Comparison of ENCODE assay signal across 8 cellular contexts in the genomic region with DNA sequence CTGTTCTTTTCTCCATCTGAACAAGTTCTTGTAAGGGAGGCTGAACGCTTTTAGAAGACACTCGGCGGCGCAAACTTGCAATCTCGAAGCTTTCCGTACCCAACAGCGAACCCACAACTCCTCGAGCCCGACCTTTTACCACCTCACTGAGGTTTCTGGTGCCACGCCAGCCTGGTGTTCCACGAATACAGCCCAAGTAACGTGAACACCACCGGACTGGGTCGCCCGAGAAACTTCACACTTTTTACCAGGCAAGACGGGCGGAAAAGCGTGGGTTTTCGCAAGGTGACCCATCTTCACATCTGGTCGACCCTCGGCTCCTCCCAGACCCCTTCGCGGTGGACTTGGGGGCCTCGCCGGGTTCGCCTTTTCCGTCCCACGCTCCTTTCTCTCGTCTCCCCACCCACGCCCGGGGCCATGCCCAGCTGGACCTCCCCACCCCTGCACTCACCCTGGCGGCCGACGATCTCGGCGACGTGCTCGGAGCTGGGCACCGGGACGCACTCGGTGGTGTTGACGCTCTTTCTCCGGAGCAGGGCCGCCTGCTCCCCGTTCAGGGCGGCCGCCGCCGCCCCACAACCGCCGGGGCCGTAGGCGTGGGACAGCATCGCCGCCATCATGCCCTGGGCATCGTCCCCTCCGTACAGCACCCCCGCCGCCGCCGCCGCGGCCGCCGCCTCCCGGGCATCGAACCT. TPM values are rescaled to one million over a fixed set of nuclear protein-coding genes. Genes with fewer than 3 reads are reported as not detected.
A peak's percentile ranks its signal among the peaks of the same experiment; 100 is the strongest.
DNase-seq lines count a peak whose midpoint lies in the region; ATAC-seq and TF ChIP-seq lines count a peak whose summit lies in the region.

No MANE protein-coding gene starts in this region.

- ATAC-seq in GM19463 (IDR thresholded peaks at IDR 0.05; ENCODE audit: unreplicated experiment) = peak; percentile 0

- peaks cover 56% of the 10 kb centered on the region for H3K79me2 ChIP-seq in MM.1S (ENCODE audit: low read length)

- no peaks in the 10 kb centered on the region for H3K9me2 ChIP-seq in MM.1S (replicated peaks; ENCODE audit: insufficient read depth, low read length)

- H2AFZ ChIP-seq in MM.1S (ENCODE audit: low read length) = no peak overlapping the region

- DNase-seq in AG09309 (ENCODE audit: low read depth) (no peak), MM.1S (peak; percentile 35), activated T-helper 1 cell treated with Interleukin-2 at 50 U/mL for 16 hours (ENCODE audit: low read depth) (peak; percentile 31), fibroblast of mammary gland (ENCODE audit: low read depth) (peak; percentile 31), neural crest cell (ENCODE audit: low read depth, low spot score) (peak; percentile 10), suprapubic skin (ENCODE audit: low spot score in 2 of 2) (peak; percentile 81 to 84), NCI-H1694 treated with DMSO at 0.1 percent for 48 hours (lab: John Stamatoyannopoulos, UW) (no peak)

- H3K9me3 ChIP-seq in MM.1S (replicated peaks; ENCODE audit: insufficient read depth, low read length) (no peaks in the 10 kb centered on the region), suprapubic skin (no peaks in the 10 kb centered on the region)

- peaks cover 41% of the 10 kb centered on the region for H3K4me1 Mint-ChIP-seq in neural crest cell

- no peak for TF ChIP-seq EP300 in suprapubic skin (IDR thresholded peaks at IDR 0.05)

- H3K4me2 ChIP-seq in MM.1S (ENCODE audit: low read depth, low read length) = peak overlapping the region; percentile 83

- H3K27ac ChIP-seq in MM.1S (ENCODE audit: low read length) = peak overlapping the region; percentile 85
- H3K27ac ChIP-seq in suprapubic skin = peak overlapping the region; percentile 99

- H3K36me3 Mint-ChIP-seq in neural crest cell (ENCODE audit: low read depth) = no peaks in the 10 kb centered on the region

- TF ChIP-seq POLR2A in suprapubic skin (IDR thresholded peaks at IDR 0.05) = no peak

- H3K27me3 ChIP-seq in MM.1S (replicated peaks; ENCODE audit: insufficient read depth, low read length) (no peaks in the 10 kb centered on the region), suprapubic skin (no peaks in the 10 kb centered on the region)

- H3K4me1 ChIP-seq in MM.1S (ENCODE audit: low read length) (peaks cover 23% of the 10 kb centered on the region), suprapubic skin (peaks cover 44% of the 10 kb centered on the region)

- no peaks in the 10 kb centered on the region for H3K9me3 Mint-ChIP-seq in neural crest cell

- H3K27me3 Mint-ChIP-seq in neural crest cell (ENCODE audit: low read depth) = no peaks in the 10 kb centered on the region

- 0% methylated on average over 37 of the region's 67 CpGs for WGBS in suprapubic skin

- H3K9ac ChIP-seq in MM.1S (ENCODE audit: low read length) = peak overlapping the region; percentile 97

- H3F3A ChIP-seq in MM.1S (ENCODE audit: insufficient read depth, low read length) = peaks cover 17% of the 10 kb centered on the region

- peak overlapping the region; percentile 89 for H3K4me3 ChIP-seq in AG09309 (ENCODE audit: control insufficient read depth, low read depth, low read length)
- H3K4me3 ChIP-seq in MM.1S (ENCODE audit: low read length) = peak overlapping the region; percentile 99
- H3K4me3 ChIP-seq in fibroblast of mammary gland (ENCODE audit: control insufficient read depth, low read depth, low read length) = peak overlapping the region; percentile 91
- H3K4me3 ChIP-seq in suprapubic skin = peak overlapping the region; percentile 93

- H3K27ac Mint-ChIP-seq in neural crest cell (ENCODE audit: unreplicated experiment) = peak overlapping the region; percentile 86

- H4K20me1 ChIP-seq in MM.1S (ENCODE audit: insufficient read depth, low read length) = peaks cover 9% of the 10 kb centered on the region; the same call in 1 of the 2 replicates

- H3K36me3 ChIP-seq in MM.1S (replicated peaks; ENCODE audit: insufficient read depth, low read length) (no peaks in the 10 kb centered on the region), suprapubic skin (no peaks in the 10 kb centered on the region)

- no peak for TF ChIP-seq CTCF in AG09309 (IDR thresholded peaks at IDR 0.05; ENCODE audit: control insufficient read depth, insufficient read depth, low read depth, low read length, missing control alignments)
- no peak for TF ChIP-seq CTCF in MM.1S (IDR thresholded peaks at IDR 0.05; ENCODE audit: low read length)
- TF ChIP-seq CTCF in fibroblast of mammary gland (conservative IDR thresholded peaks at IDR 0.05; ENCODE audit: control insufficient read depth, insufficient read depth, low read depth, low read length) = no peak
- no peak for TF ChIP-seq CTCF in neural crest cell (conservative IDR thresholded peaks at IDR 0.05)
- no peak for TF ChIP-seq CTCF in suprapubic skin (IDR thresholded peaks at IDR 0.05)

- H3K4me3 Mint-ChIP-seq in neural crest cell = peak overlapping the region; percentile 92

RNA-seq across cellular contexts. Expression of a gene that starts 1.2 kb away (rescaled TPM):
- total RNA-seq in neural crest cell (69.3 and 70.7 TPM in 2 replicates), suprapubic skin (10 to 100 TPM; 31.6 to 42.0 (median 37.6) TPM)

Comparison
In these comparisons a context has a peak if more than half of its experiments do, and no peak if none do; other contexts are left out.
1. DNase-seq: peak in MM.1S (single experiment), activated T-helper 1 cell treated with Interleukin-2 at 50 U/mL for 16 hours (single experiment), fibroblast of mammary gland (single experiment), neural crest cell (single experiment) and suprapubic skin (2 of 2); none in AG09309 (single experiment) and NCI-H1694 treated with DMSO at 0.1 percent for 48 hours (single experiment).
2. Peak in every context shown above with its lines, with median percentiles within 50 percentile points of each other: H3K4me3 ChIP-seq.